ENCODE assay signal across 24 cellular contexts in the genomic region with DNA sequence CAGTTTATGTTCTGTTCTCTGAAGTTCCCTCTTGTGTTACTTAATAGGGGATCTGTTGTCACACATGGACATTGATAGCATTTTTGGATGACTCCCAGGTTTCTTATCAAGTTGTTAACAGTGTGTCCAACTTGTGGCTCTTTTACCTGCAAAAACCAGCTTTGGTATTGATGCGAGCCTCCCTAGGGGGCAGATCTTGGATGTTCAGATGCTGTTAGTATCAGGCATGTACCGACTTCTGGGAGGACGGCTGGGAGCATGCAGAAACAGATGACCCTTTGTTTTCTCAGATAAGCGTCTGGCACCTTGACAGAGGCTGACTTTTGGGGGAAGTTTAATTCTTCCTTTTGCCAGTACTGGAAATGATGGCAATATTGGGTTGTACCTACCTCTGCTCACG. TPM values are rescaled to one million over a fixed set of nuclear protein-coding genes. Genes with fewer than 3 reads are reported as not detected.
A peak's percentile ranks its signal among the peaks of the same experiment; 100 is the strongest.
DNase-seq lines count a peak whose midpoint lies in the region; ATAC-seq and TF ChIP-seq lines count a peak whose summit lies in the region.
"Had no signal": no experiment of that assay in that cellular context is flagged by ENCODE, and none has a peak within 500 bp of the region (broad histone marks: within the 10 kb centered on the region; RNA-seq: fewer than 3 reads in every experiment).

No MANE protein-coding gene starts in this region.

- H3K27ac ChIP-seq in VCaP, result no peak overlapping the region
- H3K27ac ChIP-seq: lower lobe of right lung had no signal

- peaks cover 71% of the 10 kb centered on the region for H3K27me3 Mint-ChIP-seq in type B pancreatic cell

- no peaks in the 10 kb centered on the region for H3K36me3 Mint-ChIP-seq in type B pancreatic cell

- peak overlapping the region; percentile 50 for H3K4me3 Mint-ChIP-seq in type B pancreatic cell
- H3K4me3 Mint-ChIP-seq: activated T-cell treated with anti-CD3 and anti-CD28 coated beads, Interleukin-2, amount 50 U/mL, for 4 hours had no signal

- peaks cover 4% of the 10 kb centered on the region for H3K9me3 Mint-ChIP-seq in type B pancreatic cell
- H3K9me3 Mint-ChIP-seq: activated T-cell treated with anti-CD3 and anti-CD28 coated beads, Interleukin-2, amount 50 U/mL, for 4 hours had no signal

- peaks cover 15% of the 10 kb centered on the region for H3K4me1 Mint-ChIP-seq in type B pancreatic cell (ENCODE audit: unreplicated experiment)

- 0 out of 2 replicates have a peak, but pooled peaks have one; percentile 5 for TF ChIP-seq CTCF in VCaP (conservative IDR thresholded peaks at IDR 0.05)
- TF ChIP-seq CTCF in type B pancreatic cell (conservative IDR thresholded peaks at IDR 0.05), result no peak

- ATAC-seq in HG02981 (IDR thresholded peaks at IDR 0.05; ENCODE audit: unreplicated experiment), result no peak
- ATAC-seq: activated T-cell treated with anti-CD3 and anti-CD28 coated beads, Interleukin-2, amount 50 U/mL, for 4 hours; lower lobe of right lung; PC-3 had no signal

- DNase-seq in NCI-H2171 treated with DMSO at 0.1 percent for 48 hours (lab: John Stamatoyannopoulos, UW) (peak; percentile 52), NCI-H2171 (lab: John Stamatoyannopoulos, UW) (no peak), islet precursor cell (peak; percentile 63), type B pancreatic cell (ENCODE audit: extremely low spot score, unreplicated experiment) (no peak), MV-4-11 (lab: John Stamatoyannopoulos, UW) (no peak), AG08395 (ENCODE audit: low spot score) (no peak)
- DNase-seq: 8988T; activated CD4-positive, alpha-beta T cell treated with anti-CD3 and anti-CD28 coated beads for 48 hours; activated naive CD4-positive, alpha-beta T cell; activated T-cell treated with anti-CD3 and anti-CD28 coated beads, Interleukin-2, amount 50 U/mL, for 4 hours; cortex of kidney; lower lobe of right lung; NCI-H1105; NCI-H2029 treated with DMSO at 0.1 percent for 48 hours; NCI-H345; NCI-H82; PC-3; SHP77 treated with DMSO at 0.1 percent for 48 hours; stimulated activated CD8-positive, alpha-beta memory T cell treated with anti-CD3 and anti-CD28 coated beads, Interleukin-4, amount 100 ng/mL, for 48 hours; T-helper 1 cell; trophoblast cell had no signal

- H3K27ac Mint-ChIP-seq in type B pancreatic cell, result no peak overlapping the region
- H3K27ac Mint-ChIP-seq: progenitor cell of endocrine pancreas had no signal

RNA-seq across cellular contexts. Expression of a gene that starts 2.2 kb away (rescaled TPM):
- total RNA-seq in type B pancreatic cell (ENCODE audit: low replicate concordance), result 1.3 and 4.4 TPM in 2 replicates
- total RNA-seq: activated T-cell treated with anti-CD3 and anti-CD28 coated beads, Interleukin-2, amount 50 U/mL, for 4 hours; lower lobe of right lung; progenitor cell of endocrine pancreas had no signal

Comparison
In these comparisons a context has a peak if more than half of its experiments do, and no peak if none do; other contexts are left out.
1. DNase-seq: peak in NCI-H2171 treated with DMSO at 0.1 percent for 48 hours (single experiment) and islet precursor cell (single experiment); none in NCI-H2171 (single experiment), type B pancreatic cell (single experiment), MV-4-11 (single experiment) and AG08395 (single experiment).